21 cellular contexts compared by ENCODE assay signal in genomic region chr4:81486502-81486901, GRCh38. TPM values are rescaled to one million over a fixed set of nuclear protein-coding genes. Genes with fewer than 3 reads are reported as not detected.
DNase-seq lines count a peak whose midpoint lies in the region; ATAC-seq and TF ChIP-seq lines count a peak whose summit lies in the region.
"Had no signal": no experiment of that assay in that cellular context is flagged by ENCODE, and none has a peak within 500 bp of the region (broad histone marks: within the 10 kb centered on the region; RNA-seq: fewer than 3 reads in every experiment).

No MANE protein-coding gene starts in this region.

- no peak for TF ChIP-seq CTCF in lung (IDR thresholded peaks at IDR 0.05; ENCODE audit: control extremely low read depth, extremely low read depth)

- WGBS in esophagus, 2 donors = 47 to 83% methylated on average over 1 of the region's 1 CpG
- 74 to 77% methylated on average over 1 of the region's 1 CpG for WGBS in lung, 2 donors

- H3K9me3 ChIP-seq in ES-I3 (ENCODE audit: control insufficient read depth, insufficient read depth, low read length) (no peaks in the 10 kb centered on the region), esophagus (ENCODE audit: control insufficient read depth in 2 of 2, insufficient read depth in 1 of 2, low read depth in 1 of 2, low read length in 1 of 2) (no peaks in the 10 kb centered on the region), lung (ENCODE audit: control insufficient read depth in 2 of 2, insufficient read depth in 1 of 2, low read length in 1 of 2) (no peaks in the 10 kb centered on the region)
- H3K9me3 ChIP-seq: SJCRH30 had no signal

- peak overlapping the region; percentile 18; the same call in 1 of the 2 replicates for H3K9ac ChIP-seq in ES-I3 (ENCODE audit: low read depth, low read length)
- H3K9ac ChIP-seq: parathyroid adenoma had no signal

- peak; percentile 53 for ATAC-seq in lung (ENCODE audit: insufficient read depth, low FRiP score)
- ATAC-seq in HG02852 (IDR thresholded peaks at IDR 0.05; ENCODE audit: unreplicated experiment) = no peak
- ATAC-seq: Panc1; stimulated activated naive B cell treated with anti-CD40 and anti-IgM and Interleukin-4, amounts not matched to agents 10 μg/mL and 1 μg/mL and 100 μg/mL, for 72 hours had no signal

- DNase-seq in NCI-H146 treated with DMSO at 0.1 percent for 48 hours (lab: John Stamatoyannopoulos, UW; ENCODE audit: unreplicated experiment) = peak; percentile 72
- DNase-seq in lung (ENCODE audit: low spot score) = no peak
- DNase-seq in glomerular visceral epithelial cell (ENCODE audit: extremely low spot score) = no peak
- no peak for DNase-seq in activated naive CD4-positive, alpha-beta T cell treated with Interleukin-2 at 50 U/mL for 16 hours
- DNase-seq: activated CD4-positive, alpha-beta T cell treated with anti-CD3 and anti-CD28 coated beads, Interleukin-2, amount 50 U/mL, for 1 hour; activated effector memory CD4-positive, alpha-beta T cell treated with anti-CD3 and anti-CD28 coated beads, Interleukin-2, amount 50 U/mL, for 16 hours; brain microvascular endothelial cell; CD4-positive, alpha-beta T cell; foreskin melanocyte; hypothalamus; midbrain; NCI-H1092 treated with DMSO at 0.1 percent for 48 hours; SJCRH30; stimulated activated CD4-positive, alpha-beta T cell treated with anti-CD3 and anti-CD28 coated beads, Interleukin-1b, Interleukin-23, amount 100 ng/mL, for 48 hours; stimulated activated naive B cell treated with anti-CD40 and anti-IgM and Interleukin-4, amounts not matched to agents 10 μg/mL and 1 μg/mL and 100 μg/mL, for 72 hours had no signal

- no peak overlapping the region for H3K4me3 ChIP-seq in esophagus (ENCODE audit: low read depth in 1 of 2, low read length in 2 of 2)
- no peak overlapping the region for H3K4me3 ChIP-seq in lung
- H3K4me3 ChIP-seq: SJCRH30 had no signal

- H3K27ac ChIP-seq in esophagus (ENCODE audit: low read depth in 2 of 2, low read length in 1 of 2) (peak overlapping the region; percentile 4 to 25), lung (ENCODE audit: low read depth in 1 of 2, low read length in 1 of 2) (no peak overlapping the region)
- H3K27ac ChIP-seq: brain microvascular endothelial cell, parathyroid adenoma, SJCRH30 had no signal

- no peaks in the 10 kb centered on the region for H3K36me3 ChIP-seq in ES-I3 (ENCODE audit: insufficient read depth, low read length)
- H3K36me3 ChIP-seq in esophagus (ENCODE audit: control insufficient read depth in 2 of 2, insufficient read depth in 2 of 2, low read length in 1 of 2) = no peaks in the 10 kb centered on the region
- no peaks in the 10 kb centered on the region for H3K36me3 ChIP-seq in lung (ENCODE audit: control insufficient read depth in 2 of 2, insufficient read depth in 2 of 2, low read length in 2 of 2)
- H3K36me3 ChIP-seq: brain microvascular endothelial cell, SJCRH30 had no signal

- H3K4me1 ChIP-seq in ES-I3 (ENCODE audit: insufficient read depth, low read length) (peaks cover 9% of the 10 kb centered on the region; the same call in 1 of the 2 replicates), esophagus (ENCODE audit: control insufficient read depth in 2 of 2, insufficient read depth in 2 of 2, low read length in 1 of 2) (no peaks in the 10 kb centered on the region), lung (ENCODE audit: control insufficient read depth in 2 of 2, insufficient read depth in 2 of 2, low read length in 2 of 2) (no peaks in the 10 kb centered on the region)
- H3K4me1 ChIP-seq: parathyroid adenoma, SJCRH30 had no signal

- no peaks in the 10 kb centered on the region for H3K27me3 ChIP-seq in esophagus (ENCODE audit: control insufficient read depth in 1 of 2, insufficient read depth in 2 of 2, low read length in 2 of 2)
- no peaks in the 10 kb centered on the region for H3K27me3 ChIP-seq in lung (ENCODE audit: control insufficient read depth, insufficient read depth)
- H3K27me3 ChIP-seq: brain microvascular endothelial cell had no signal

RNA-seq across cellular contexts. Expression of gene RASGEF1B, which starts 14.8 kb away (rescaled TPM):
- polyA plus RNA-seq in esophagus = 10 to 100 TPM in 1 of 2 donors, 1 to 10 TPM in 1; 7.4 to 22.1 TPM
- total RNA-seq in lung = 10 to 100 TPM; 30.9 to 62.0 TPM
- 10 to 100 TPM; 16.0 to 23.3 TPM for polyA plus RNA-seq in lung
- total RNA-seq: endothelial cell of umbilical vein had no signal
- polyA plus RNA-seq: endothelial cell of umbilical vein had no signal

Comparison
In these comparisons a context has a peak if more than half of its experiments do, and no peak if none do; other contexts are left out.
1. H3K27ac ChIP-seq: peak in esophagus (2 of 2); none in lung (0 of 2).